ENCODE assay signal across 15 cellular contexts in genomic region chr5:59840200-59840601, GRCh38. TPM values are rescaled to one million over a fixed set of nuclear protein-coding genes. Genes with fewer than 3 reads are reported as not detected.
A peak's percentile ranks its signal among the peaks of the same experiment; 100 is the strongest.
DNase-seq lines count a peak whose midpoint lies in the region; ATAC-seq, FAIRE-seq and TF ChIP-seq lines count a peak whose summit lies in the region.
"Had no signal": no experiment of that assay in that cellular context is flagged by ENCODE, and none has a peak within 500 bp of the region (broad histone marks: within the 10 kb centered on the region; RNA-seq: fewer than 3 reads in every experiment).

No MANE protein-coding gene starts in this region.

- H3K4me1 ChIP-seq in HepG2 (ENCODE audit: insufficient read depth, low read length), result peaks cover 1% of the 10 kb centered on the region
- no peaks in the 10 kb centered on the region for H3K4me1 ChIP-seq in right lobe of liver
- H3K4me1 ChIP-seq in foreskin keratinocyte, result peaks cover 34% of the 10 kb centered on the region
- H3K4me1 ChIP-seq: transverse colon had no signal

- no peak for TF ChIP-seq RAD21 in HepG2 (CRISPR knock-in tag; IDR thresholded peaks at IDR 0.05)

- DNase-seq in HepG2 (ENCODE audit: low spot score), result peak; percentile 20
- no peak for DNase-seq in right lobe of liver
- peak; percentile 42 to 80 for DNase-seq in foreskin keratinocyte
- DNase-seq in stimulated activated CD4-positive, alpha-beta T cell treated with anti-CD3 and anti-CD28 coated beads, Interleukin-15, amount 100 ng/mL, for 24 hours, result no peak
- DNase-seq in GM19238 (ENCODE audit: insufficient read length, low spot score), result no peak
- DNase-seq: activated gamma-delta T cell treated with Interleukin-2 at 50 U/mL for 16 hours; caudate nucleus; NCI-H1105; RPMI8226; stimulated activated CD4-positive, alpha-beta T cell treated with anti-CD3 and anti-CD28 coated beads, Interleukin-1b, Interleukin-23, amount 100 ng/mL, for 48 hours; T1000; transverse colon had no signal

- H3K27ac ChIP-seq in HepG2 (ENCODE audit: extremely low read length, insufficient read depth, low read length) (no peak overlapping the region), right lobe of liver (no peak overlapping the region), foreskin keratinocyte (no peak overlapping the region)
- H3K27ac ChIP-seq: transverse colon had no signal

- no peaks in the 10 kb centered on the region for H4K20me1 ChIP-seq in HepG2 (ENCODE audit: insufficient read depth, low read length)

- TF ChIP-seq POLR2A in HepG2 (IDR thresholded peaks at IDR 0.05; ENCODE audit: insufficient read depth in 1 of 2, low read depth in 2 of 2, low read length in 2 of 2) (no peak), right lobe of liver (IDR thresholded peaks at IDR 0.05) (no peak)

- CTCF ChIA-PET in HepG2 (lab: Yijun Ruan, JAX; ENCODE audit: low intra/inter-chr PET ratio, low total read pairs), result no interaction called here

- POLR2A ChIA-PET in HepG2 (lab: Yijun Ruan, JAX), result no interaction called here

- no peak overlapping the region for H3K9ac ChIP-seq in HepG2 (ENCODE audit: insufficient read depth, low read depth, low read length)

- H2AFZ ChIP-seq in HepG2 (ENCODE audit: low read length), result no peak overlapping the region

- intact Hi-C loops in HepG2 (cut with micrococcal nuclease; ENCODE audit: unreplicated experiment) (no loop called here), right lobe of liver (cut with DNase I) (no loop called here)

- no peaks in the 10 kb centered on the region for H3K27me3 ChIP-seq in HepG2 (ENCODE audit: control insufficient read depth in 1 of 2, insufficient read depth in 2 of 2, low read length in 2 of 2)
- no peaks in the 10 kb centered on the region for H3K27me3 ChIP-seq in right lobe of liver
- no peaks in the 10 kb centered on the region for H3K27me3 ChIP-seq in foreskin keratinocyte
- H3K27me3 ChIP-seq: transverse colon had no signal

- no peak for TF ChIP-seq CTCF in HepG2 (CRISPR knock-in tag; IDR thresholded peaks at IDR 0.05)
- TF ChIP-seq CTCF in right lobe of liver (IDR thresholded peaks at IDR 0.05), result no peak
- TF ChIP-seq CTCF in foreskin keratinocyte (conservative IDR thresholded peaks at IDR 0.05), result no peak

- no peak for FAIRE-seq in HepG2 (lab: Jason Lieb, UNC)

- no peak overlapping the region for H3K4me2 ChIP-seq in HepG2 (ENCODE audit: low read depth, low read length)

- H3K36me3 ChIP-seq in HepG2 (replicated peaks in 1 of 2; ENCODE audit: control insufficient read depth in 1 of 2, insufficient read depth in 2 of 2, low read length in 2 of 2) (no peaks in the 10 kb centered on the region), right lobe of liver (no peaks in the 10 kb centered on the region)
- H3K36me3 ChIP-seq: transverse colon had no signal

- H3K9me3 ChIP-seq in HepG2 (ENCODE audit: low read length) (no peaks in the 10 kb centered on the region), right lobe of liver (no peaks in the 10 kb centered on the region)
- H3K9me3 ChIP-seq: transverse colon had no signal

- H3K4me3 ChIP-seq in HepG2 (replicated peaks in 1 of 3; ENCODE audit: insufficient read depth in 1 of 3, low read depth in 2 of 3, low read length in 3 of 3) (no peak overlapping the region), right lobe of liver (no peak overlapping the region)
- H3K4me3 ChIP-seq: transverse colon had no signal

- BruUV-seq in HepG2 (replicated peaks; lab: Mats Ljungman, UMichigan), result no TSS peak

- in situ Hi-C loops in HepG2 (cut with HindIII; ENCODE audit: extremely low pct_ligation_motif_present, low pct_unique_long_range_greater_than_20kb), result no loop called here

- ATAC-seq in HepG2, result no peak
- no peak for ATAC-seq in right lobe of liver
- ATAC-seq in SK-N-SH treated with all-trans-retinoic acid at 6 μM for 48 hours, result peak; percentile 92
- peak; percentile 91 for ATAC-seq in foreskin keratinocyte
- no peak for ATAC-seq in GM21381 (IDR thresholded peaks at IDR 0.05; ENCODE audit: unreplicated experiment)
- ATAC-seq in HG02981 (IDR thresholded peaks at IDR 0.05; ENCODE audit: unreplicated experiment), result no peak

- no peak for TF ChIP-seq EP300 in HepG2 (IDR thresholded peaks at IDR 0.05; ENCODE audit: low read depth in 2 of 2, low read length in 2 of 2)
- TF ChIP-seq EP300 in HepG2 (CRISPR knock-in tag; IDR thresholded peaks at IDR 0.05; ENCODE audit: borderline replicate concordance), result no peak

- H3K79me2 ChIP-seq in HepG2 (ENCODE audit: insufficient read depth, low read length), result no peaks in the 10 kb centered on the region

- 75% methylated on average over 3 of the region's 3 CpGs for WGBS in HepG2 (ENCODE audit: low lambda C conversion rate)
- WGBS in right lobe of liver (ENCODE audit: insufficient coverage, low coverage, low lambda C conversion rate, missing lambda C conversion rate), result 40% methylated on average over 3 of the region's 3 CpGs

TF ChIP-seq in HepG2, 621 proteins besides CTCF, POLR2A, EP300 and RAD21 (continues in another document):
- TF ChIP-seq ZNF10 (CRISPR knock-in tag; IDR thresholded peaks at IDR 0.05; ENCODE audit: borderline replicate concordance, low read depth) (no peak), CAMTA2 (CRISPR knock-in tag; IDR thresholded peaks at IDR 0.05; ENCODE audit: borderline replicate concordance) (no peak), RARG (CRISPR knock-in tag; IDR thresholded peaks at IDR 0.05; ENCODE audit: low read depth) (no peak), NCOR1 (IDR thresholded peaks at IDR 0.05; ENCODE audit: borderline replicate concordance, low read length) (no peak), HOMEZ (CRISPR knock-in tag; IDR thresholded peaks at IDR 0.05; ENCODE audit: low read depth) (no peak), ZFYVE20 (CRISPR knock-in tag; IDR thresholded peaks at IDR 0.05; ENCODE audit: borderline replicate concordance, low read depth) (no peak)

TF ChIP-seq in SK-N-SH treated with all-trans-retinoic acid at 6 μM for 48 hours, 23 proteins besides CTCF, POLR2A, EP300 and RAD21 (continues in another document):
- TF ChIP-seq TSHZ2 (CRISPR knock-in tag; IDR thresholded peaks at IDR 0.05), result peak; percentile 97
- peak; percentile 16; the same call in 1 of the 2 replicates for TF ChIP-seq BACH2 (CRISPR knock-in tag; IDR thresholded peaks at IDR 0.05; ENCODE audit: borderline replicate concordance)
- 0 out of 2 replicates have a peak, but pooled peaks have one; percentile 4 for TF ChIP-seq ZFP30 (CRISPR knock-in tag; IDR thresholded peaks at IDR 0.05)
- TF ChIP-seq ISL1 (CRISPR knock-in tag; IDR thresholded peaks at IDR 0.05), result peak; percentile 76

RNA-seq across cellular contexts. Expression of gene PDE4D, which starts 53.3 kb away (rescaled TPM):
- total RNA-seq in HepG2 (2016; rRNA removed; fragmentation: Illumina TruSeq; extraction: Trizol), result 12.2 and 13.9 TPM in 2 replicates
- total RNA-seq in HepG2 (2016; cell fraction: cytosol; rRNA removed; fragmentation: Illumina TruSeq; extraction: Trizol; ENCODE audit: low read depth), result 17.4 and 18.3 TPM in 2 replicates
- total RNA-seq in HepG2 (2016; cell fraction: insoluble cytoplasmic fraction; rRNA removed; fragmentation: Illumina TruSeq; extraction: Trizol), result 11.6 TPM in 2 replicates
- total RNA-seq in HepG2 (2016; cell fraction: membrane; rRNA removed; fragmentation: Illumina TruSeq; extraction: Trizol), result 5.8 and 6.1 TPM in 2 replicates
- total RNA-seq in HepG2 (2016; cell fraction: nucleus; rRNA removed; fragmentation: Illumina TruSeq; extraction: Trizol), result 27.9 and 32.9 TPM in 2 replicates
- polyA plus RNA-seq in HepG2 (2011; rRNA removed), result 5.9 and 7.0 TPM in 2 replicates
- polyA plus RNA-seq in HepG2 (2011; cell fraction: cytosol; rRNA removed), result 5.1 and 6.2 TPM in 2 replicates
- polyA plus RNA-seq in HepG2 (2011; cell fraction: nucleus; rRNA removed), result 9.4 and 24.2 TPM in 2 replicates
- 5.1 and 5.6 TPM in 2 replicates for polyA plus RNA-seq in HepG2 (2012)
- 0.41 and 0.44 TPM in 2 replicates for polyA plus RNA-seq in HepG2 (2016; cell fraction: cytosol; fragmentation: Illumina TruSeq; extraction: Trizol; ENCODE audit: low read depth)
- polyA plus RNA-seq in HepG2 (2016; cell fraction: insoluble cytoplasmic fraction; fragmentation: Illumina TruSeq; extraction: Trizol; ENCODE audit: low read depth), result 5.5 and 5.7 TPM in 2 replicates
- 0.76 and 1.3 TPM in 2 replicates for polyA plus RNA-seq in HepG2 (2016; cell fraction: membrane; fragmentation: Illumina TruSeq; extraction: Trizol; ENCODE audit: low read depth)
- polyA plus RNA-seq in HepG2 (2016; cell fraction: nucleus; fragmentation: Illumina TruSeq; extraction: Trizol; ENCODE audit: insufficient read depth, low read depth), result 10.2 and 12.2 TPM in 2 replicates
- 62.3 and 712 TPM in 2 replicates for polyA minus RNA-seq in HepG2 (2011; rRNA and poly(A)+ RNA removed; ENCODE audit: low replicate concordance)
- polyA minus RNA-seq in HepG2 (2011; cell fraction: cytosol; rRNA and poly(A)+ RNA removed), result 10.9 and 13.6 TPM in 2 replicates
- polyA minus RNA-seq in HepG2 (2011; cell fraction: nucleus; rRNA and poly(A)+ RNA removed), result 106 and 126 TPM in 2 replicates
- 10 to 100 TPM in 1 of 6 experiments, 1 to 10 TPM in 5; 1.6 to 10.3 (median 5.6) TPM for total RNA-seq in right lobe of liver
- total RNA-seq in foreskin keratinocyte, result 3.2 and 4.2 TPM in 2 replicates
- 0.62 and 0.69 TPM in 2 replicates for polyA plus RNA-seq in foreskin keratinocyte

Comparison
In these comparisons a context has a peak if more than half of its experiments do, and no peak if none do; other contexts are left out.
1. DNase-seq: peak in HepG2 (single experiment) and foreskin keratinocyte (2 of 2); none in right lobe of liver (0 of 3), stimulated activated CD4-positive, alpha-beta T cell treated with anti-CD3 and anti-CD28 coated beads, Interleukin-15, amount 100 ng/mL, for 24 hours (single experiment) and GM19238 (single experiment).
2. ATAC-seq: peak in SK-N-SH treated with all-trans-retinoic acid at 6 μM for 48 hours (single experiment) and foreskin keratinocyte (single experiment); none in HepG2 (single experiment), right lobe of liver (0 of 4), GM21381 (single experiment) and HG02981 (single experiment).
3. Of the 2 proteins assayed by ChIP-seq in both HepG2 and SK-N-SH treated with all-trans-retinoic acid at 6 μM for 48 hours: peak only in HepG2: none; only in SK-N-SH treated with all-trans-retinoic acid at 6 μM for 48 hours: PATZ1; in both: none; in neither: 1.